In the genomic region with DNA sequence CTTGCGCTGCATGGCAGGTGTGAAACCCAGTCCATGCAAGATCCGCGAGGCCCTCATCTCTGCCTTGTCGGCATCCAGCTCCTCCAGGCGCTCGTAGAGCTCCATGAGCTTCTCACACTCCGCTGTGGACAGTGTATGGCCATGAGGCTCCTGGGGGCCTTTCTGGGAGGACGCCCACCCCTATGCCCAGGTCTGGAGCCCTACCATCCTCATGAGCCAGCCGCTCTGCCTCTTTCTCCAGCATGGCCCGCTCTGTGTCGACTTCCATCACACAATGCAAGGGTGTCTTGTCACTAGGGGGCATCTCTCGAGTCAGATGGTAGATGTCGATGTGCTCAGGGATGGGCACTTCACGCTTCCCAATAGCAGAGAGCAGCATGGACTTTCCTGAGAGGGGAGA, we compare ENCODE assay signal across 20 cellular contexts. TPM values are rescaled to one million over a fixed set of nuclear protein-coding genes. Genes with fewer than 3 reads are reported as not detected.
DNase-seq lines count a peak whose midpoint lies in the region; ATAC-seq, FAIRE-seq and TF ChIP-seq lines count a peak whose summit lies in the region.
"Had no signal": no experiment of that assay in that cellular context is flagged by ENCODE, and none has a peak within 500 bp of the region (broad histone marks: within the 10 kb centered on the region; RNA-seq: fewer than 3 reads in every experiment).

No MANE protein-coding gene starts in this region.

- H3K4me2 ChIP-seq in HepG2 (ENCODE audit: low read depth, low read length) (no peak overlapping the region), mesendoderm (ENCODE audit: low read length) (no peak overlapping the region)
- H3K4me2 ChIP-seq: BLaER1 treated with 17β-estradiol and CSF1 and Interleukin-3, amounts not matched to agents 10 nM and 100 nM had no signal

- H3K4me3 ChIP-seq in HepG2 (replicated peaks in 1 of 3; ENCODE audit: insufficient read depth in 1 of 3, low read depth in 2 of 3, low read length in 3 of 3): no peak overlapping the region
- no peak overlapping the region for H3K4me3 ChIP-seq in right lobe of liver
- no peak overlapping the region for H3K4me3 ChIP-seq in mesendoderm (ENCODE audit: low read length)
- H3K4me3 ChIP-seq: BLaER1 treated with 17β-estradiol and CSF1 and Interleukin-3, amounts not matched to agents 10 nM and 100 nM; HAP-1 had no signal

- H4K5ac ChIP-seq in mesendoderm (ENCODE audit: low read length): no peak overlapping the region

- no peak overlapping the region for H3K23ac ChIP-seq in mesendoderm (ENCODE audit: low read length)

- 98% methylated on average over 9 of the region's 14 CpGs for WGBS in HepG2 (ENCODE audit: low lambda C conversion rate)
- WGBS in right lobe of liver (ENCODE audit: insufficient coverage, low coverage, low lambda C conversion rate, missing lambda C conversion rate): no CpG with 5 or more reads among the region's 14 CpGs
- WGBS in mesendoderm (ENCODE audit: extremely low coverage, insufficient coverage, low lambda C conversion rate): no CpG with 5 or more reads among the region's 14 CpGs

- H3K27ac Mint-ChIP-seq in T-helper 17 cell (peak overlapping the region; percentile 57), T-cell (no peak overlapping the region)
- H3K27ac Mint-ChIP-seq: CD4-positive, CD25-positive, alpha-beta regulatory T cell had no signal

- H3K9me3 Mint-ChIP-seq in T-cell: no peaks in the 10 kb centered on the region
- H3K9me3 Mint-ChIP-seq: CD4-positive, CD25-positive, alpha-beta regulatory T cell had no signal

- BruUV-seq in HepG2 (replicated peaks; lab: Mats Ljungman, UMichigan): no TSS peak

- POLR2A ChIA-PET in HepG2 (lab: Yijun Ruan, JAX): no interaction called here
- POLR2A ChIA-PET in T-cell (lab: Charles Lee): no interaction called here

- no peak overlapping the region for H2BK15ac ChIP-seq in mesendoderm (replicated peaks; ENCODE audit: low read depth)

- H2BK120ac ChIP-seq in mesendoderm (ENCODE audit: low read depth, low read length): no peak overlapping the region

- H4K20me1 ChIP-seq in HepG2 (ENCODE audit: insufficient read depth, low read length): no peaks in the 10 kb centered on the region

- peaks cover 16% of the 10 kb centered on the region for H3K36me3 Mint-ChIP-seq in T-helper 17 cell (ENCODE audit: low read depth)
- H3K36me3 Mint-ChIP-seq in T-cell: peaks cover 53% of the 10 kb centered on the region

- H3K4me1 Mint-ChIP-seq in T-helper 17 cell (peaks cover 27% of the 10 kb centered on the region), T-cell (peaks cover 39 to 45% (median 44%) of the 10 kb centered on the region in 3 donors)

- H2BK5ac ChIP-seq in mesendoderm (ENCODE audit: low read length): no peak overlapping the region

- H3K36me3 ChIP-seq in HepG2 (replicated peaks in 1 of 2; ENCODE audit: control insufficient read depth in 1 of 2, insufficient read depth in 2 of 2, low read length in 2 of 2) (peaks cover 23 to 52% of the 10 kb centered on the region in 2 experiments; a peak in 4 of 5 replicates), right lobe of liver (peaks cover 0 to 56% (median 22%) of the 10 kb centered on the region in 4 donors), mesendoderm (ENCODE audit: control insufficient read depth, insufficient read depth, low read length) (peaks cover 20% of the 10 kb centered on the region)

- CTCF ChIA-PET in HepG2 (lab: Yijun Ruan, JAX; ENCODE audit: low intra/inter-chr PET ratio, low total read pairs) (no interaction called here), T-cell (lab: Charles Lee) (no interaction called here)

- no peak overlapping the region for H3K4ac ChIP-seq in mesendoderm (ENCODE audit: low read depth, low read length)

- DNase-seq in HepG2 (ENCODE audit: low spot score): no peak
- DNase-seq in right lobe of liver: no peak
- DNase-seq in T-helper 17 cell: no peak
- peak; percentile 18 for DNase-seq in mesendoderm
- DNase-seq in iPS-NIHi7 (ENCODE audit: extremely low spot score): no peak
- DNase-seq in T-cell: no peak
- no peak for DNase-seq in NCI-H526 treated with DMSO at 0.1 percent for 48 hours (lab: John Stamatoyannopoulos, UW)
- DNase-seq: 8988T; AML-193; Calu3; CD4-positive, CD25-positive, alpha-beta regulatory T cell; DMS 273 treated with DMSO at 0.1 percent for 48 hours; EL; GOT3 had no signal

- no peak overlapping the region for H3K9ac ChIP-seq in HepG2 (ENCODE audit: insufficient read depth, low read depth, low read length)
- no peak overlapping the region for H3K9ac ChIP-seq in mesendoderm (ENCODE audit: low read length)

- TF ChIP-seq POLR2A in HepG2 (IDR thresholded peaks at IDR 0.05; ENCODE audit: insufficient read depth in 1 of 2, low read depth in 2 of 2, low read length in 2 of 2) (no peak), right lobe of liver (IDR thresholded peaks at IDR 0.05) (no peak)

- no peaks in the 10 kb centered on the region for H3K9me3 ChIP-seq in HepG2 (ENCODE audit: low read length)
- no peaks in the 10 kb centered on the region for H3K9me3 ChIP-seq in right lobe of liver
- H3K9me3 ChIP-seq in T-helper 17 cell (ENCODE audit: control insufficient read depth, low read length, poor library complexity, severe bottlenecking): no peaks in the 10 kb centered on the region
- H3K9me3 ChIP-seq: BLaER1 treated with 17β-estradiol and CSF1 and Interleukin-3, amounts not matched to agents 10 nM and 100 nM; HAP-1 had no signal

- ATAC-seq in HepG2 (no peak), right lobe of liver (no peak), T-helper 17 cell (no peak), T-cell (replicated peaks in 1 of 4) (no peak)

- in situ Hi-C loops in HepG2 (cut with HindIII; ENCODE audit: extremely low pct_ligation_motif_present, low pct_unique_long_range_greater_than_20kb): no loop called here

- H3K27me3 ChIP-seq in HepG2 (ENCODE audit: control insufficient read depth in 1 of 2, insufficient read depth in 2 of 2, low read length in 2 of 2) (no peaks in the 10 kb centered on the region), right lobe of liver (no peaks in the 10 kb centered on the region), mesendoderm (ENCODE audit: insufficient read depth, low read length, poor library complexity) (no peaks in the 10 kb centered on the region)
- H3K27me3 ChIP-seq: BLaER1 treated with 17β-estradiol and CSF1 and Interleukin-3, amounts not matched to agents 10 nM and 100 nM had no signal

- TF ChIP-seq RAD21 in HepG2 (CRISPR knock-in tag; IDR thresholded peaks at IDR 0.05): no peak

- H3K27me3 Mint-ChIP-seq in T-helper 17 cell (no peaks in the 10 kb centered on the region), T-cell (no peaks in the 10 kb centered on the region)

- H3K18ac ChIP-seq in mesendoderm (ENCODE audit: low read length): no peak overlapping the region

- H3K79me1 ChIP-seq in mesendoderm (ENCODE audit: low read length): peaks cover 11% of the 10 kb centered on the region

- no peak for FAIRE-seq in HepG2 (lab: Jason Lieb, UNC)
- FAIRE-seq: G401.6, GM12891, GM19239 had no signal

- no peak for TF ChIP-seq CTCF in HepG2 (CRISPR knock-in tag; IDR thresholded peaks at IDR 0.05)
- TF ChIP-seq CTCF in right lobe of liver (IDR thresholded peaks at IDR 0.05): no peak

- H2AFZ ChIP-seq in HepG2 (ENCODE audit: low read length): no peak overlapping the region

- H3K4me3 Mint-ChIP-seq in T-helper 17 cell: no peak overlapping the region
- H3K4me3 Mint-ChIP-seq in T-cell: no peak overlapping the region

- peaks cover 23% of the 10 kb centered on the region for H3K4me1 ChIP-seq in HepG2 (ENCODE audit: insufficient read depth, low read length)
- H3K4me1 ChIP-seq in right lobe of liver: peaks cover 0 to 14% (median 5%) of the 10 kb centered on the region in 4 donors
- H3K4me1 ChIP-seq in mesendoderm (ENCODE audit: control insufficient read depth, low read depth, low read length): peaks cover 6% of the 10 kb centered on the region

- peaks cover 16% of the 10 kb centered on the region for H3K79me2 ChIP-seq in HepG2 (ENCODE audit: insufficient read depth, low read length)
- H3K79me2 ChIP-seq in mesendoderm (ENCODE audit: control insufficient read depth, insufficient read depth, low read length): peaks cover 15% of the 10 kb centered on the region

- no peak overlapping the region for H3K56ac ChIP-seq in mesendoderm (ENCODE audit: low read length)

- intact Hi-C loops in HepG2 (cut with micrococcal nuclease; ENCODE audit: unreplicated experiment): no loop called here
- intact Hi-C loops in right lobe of liver (cut with DNase I): no loop called here

- no peak overlapping the region for H4K8ac ChIP-seq in mesendoderm (ENCODE audit: low read depth, low read length)

- H2AK5ac ChIP-seq in mesendoderm (ENCODE audit: low read length): no peak overlapping the region

- no peak overlapping the region for H3K27ac ChIP-seq in HepG2 (ENCODE audit: extremely low read length, insufficient read depth, low read length)
- no peak overlapping the region for H3K27ac ChIP-seq in right lobe of liver
- no peak overlapping the region for H3K27ac ChIP-seq in mesendoderm (ENCODE audit: low read depth, low read length)
- H3K27ac ChIP-seq: BLaER1 treated with 17β-estradiol and CSF1 and Interleukin-3, amounts not matched to agents 10 nM and 100 nM had no signal

- TF ChIP-seq EP300 in HepG2 (IDR thresholded peaks at IDR 0.05; ENCODE audit: low read depth in 2 of 2, low read length in 2 of 2): no peak
- no peak for TF ChIP-seq EP300 in HepG2 (CRISPR knock-in tag; IDR thresholded peaks at IDR 0.05; ENCODE audit: borderline replicate concordance)

RNA-seq across cellular contexts. Expression of a gene that starts 3.3 kb away (rescaled TPM):
- total RNA-seq in HepG2 (2016; rRNA removed; fragmentation: Illumina TruSeq; extraction: Trizol) (42.5 and 43.0 TPM in 2 replicates), right lobe of liver (10 to 100 TPM in 4 of 6 experiments, 1 to 10 TPM in 2; 7.3 to 22.3 (median 11.4) TPM), T-helper 17 cell (10 to 100 TPM; 24.2 to 26.7 TPM), T-cell (10 to 100 TPM; 22.9 to 39.7 (median 38.8) TPM)
- total RNA-seq in HepG2 (2016; cell fraction: cytosol; rRNA removed; fragmentation: Illumina TruSeq; extraction: Trizol; ENCODE audit: low read depth): 7.5 and 8.4 TPM in 2 replicates
- total RNA-seq in HepG2 (2016; cell fraction: insoluble cytoplasmic fraction; rRNA removed; fragmentation: Illumina TruSeq; extraction: Trizol): 41.2 and 42.3 TPM in 2 replicates
- total RNA-seq in HepG2 (2016; cell fraction: membrane; rRNA removed; fragmentation: Illumina TruSeq; extraction: Trizol): 21.7 and 24.5 TPM in 2 replicates
- total RNA-seq in HepG2 (2016; cell fraction: nucleus; rRNA removed; fragmentation: Illumina TruSeq; extraction: Trizol): 22.4 and 24.6 TPM in 2 replicates
- 16.3 and 18.5 TPM in 2 replicates for polyA plus RNA-seq in HepG2 (2011; rRNA removed)
- 19.7 and 19.8 TPM in 2 replicates for polyA plus RNA-seq in HepG2 (2011; cell fraction: cytosol; rRNA removed)
- 20.0 and 25.1 TPM in 2 replicates for polyA plus RNA-seq in HepG2 (2011; cell fraction: nucleus; rRNA removed)
- polyA plus RNA-seq in HepG2 (2012): 12.8 and 19.4 TPM in 2 replicates
- 5.7 and 6.2 TPM in 2 replicates for polyA plus RNA-seq in HepG2 (2016; cell fraction: cytosol; fragmentation: Illumina TruSeq; extraction: Trizol; ENCODE audit: low read depth)
- 26.4 and 36.5 TPM in 2 replicates for polyA plus RNA-seq in HepG2 (2016; cell fraction: insoluble cytoplasmic fraction; fragmentation: Illumina TruSeq; extraction: Trizol; ENCODE audit: low read depth)
- polyA plus RNA-seq in HepG2 (2016; cell fraction: membrane; fragmentation: Illumina TruSeq; extraction: Trizol; ENCODE audit: low read depth): 12.8 and 14.1 TPM in 2 replicates
- 33.8 and 36.4 TPM in 2 replicates for polyA plus RNA-seq in HepG2 (2016; cell fraction: nucleus; fragmentation: Illumina TruSeq; extraction: Trizol; ENCODE audit: insufficient read depth, low read depth)
- 23.8 and 78.9 TPM in 2 replicates for polyA minus RNA-seq in HepG2 (2011; rRNA and poly(A)+ RNA removed; ENCODE audit: low replicate concordance)
- 9.2 and 9.3 TPM in 2 replicates for polyA minus RNA-seq in HepG2 (2011; cell fraction: cytosol; rRNA and poly(A)+ RNA removed)
- polyA minus RNA-seq in HepG2 (2011; cell fraction: nucleus; rRNA and poly(A)+ RNA removed): 13.9 and 19.9 TPM in 2 replicates
- 36.4 TPM for polyA plus RNA-seq in mesendoderm (2013, experiment 1 of 2)
- polyA plus RNA-seq in mesendoderm (2013, experiment 2 of 2): 36.2 TPM

RNA-seq across cellular contexts. Expression of a gene that starts 8.6 kb away (rescaled TPM):
- total RNA-seq in HepG2 (2016; rRNA removed; fragmentation: Illumina TruSeq; extraction: Trizol) (10.2 and 21.5 TPM in 2 replicates), right lobe of liver (10 to 100 TPM; 11.9 to 20.7 (median 17.7) TPM), T-helper 17 cell (10 to 100 TPM; 39.4 to 41.6 TPM), T-cell (10 to 100 TPM; 34.2 to 66.1 (median 64.1) TPM)
- total RNA-seq in HepG2 (2016; cell fraction: cytosol; rRNA removed; fragmentation: Illumina TruSeq; extraction: Trizol; ENCODE audit: low read depth): 1.7 and 2.5 TPM in 2 replicates
- 9.4 and 21.0 TPM in 2 replicates for total RNA-seq in HepG2 (2016; cell fraction: insoluble cytoplasmic fraction; rRNA removed; fragmentation: Illumina TruSeq; extraction: Trizol)
- total RNA-seq in HepG2 (2016; cell fraction: membrane; rRNA removed; fragmentation: Illumina TruSeq; extraction: Trizol): 5.8 and 7.3 TPM in 2 replicates
- total RNA-seq in HepG2 (2016; cell fraction: nucleus; rRNA removed; fragmentation: Illumina TruSeq; extraction: Trizol): 26.3 and 31.0 TPM in 2 replicates
- 15.4 and 22.5 TPM in 2 replicates for polyA plus RNA-seq in HepG2 (2011; rRNA removed)
- polyA plus RNA-seq in HepG2 (2011; cell fraction: cytosol; rRNA removed): 13.1 and 17.3 TPM in 2 replicates
- 62.4 and 64.6 TPM in 2 replicates for polyA plus RNA-seq in HepG2 (2011; cell fraction: nucleus; rRNA removed)
- polyA plus RNA-seq in HepG2 (2012): 12.1 and 17.0 TPM in 2 replicates
- polyA plus RNA-seq in HepG2 (2016; cell fraction: cytosol; fragmentation: Illumina TruSeq; extraction: Trizol; ENCODE audit: low read depth): 1.1 and 1.3 TPM in 2 replicates
- 8.7 and 8.9 TPM in 2 replicates for polyA plus RNA-seq in HepG2 (2016; cell fraction: insoluble cytoplasmic fraction; fragmentation: Illumina TruSeq; extraction: Trizol; ENCODE audit: low read depth)
- 3.0 and 4.1 TPM in 2 replicates for polyA plus RNA-seq in HepG2 (2016; cell fraction: membrane; fragmentation: Illumina TruSeq; extraction: Trizol; ENCODE audit: low read depth)
- polyA plus RNA-seq in HepG2 (2016; cell fraction: nucleus; fragmentation: Illumina TruSeq; extraction: Trizol; ENCODE audit: insufficient read depth, low read depth): 33.0 and 37.5 TPM in 2 replicates
- polyA minus RNA-seq in HepG2 (2011; rRNA and poly(A)+ RNA removed; ENCODE audit: low replicate concordance): 28.1 and 43.5 TPM in 2 replicates
- polyA minus RNA-seq in HepG2 (2011; cell fraction: cytosol; rRNA and poly(A)+ RNA removed): 15.1 and 16.0 TPM in 2 replicates
- 30.7 and 33.6 TPM in 2 replicates for polyA minus RNA-seq in HepG2 (2011; cell fraction: nucleus; rRNA and poly(A)+ RNA removed)
- polyA plus RNA-seq in mesendoderm (2013, experiment 1 of 2): 7.4 TPM
- polyA plus RNA-seq in mesendoderm (2013, experiment 2 of 2): 7.9 TPM

RNA-seq across cellular contexts. Expression of a gene that starts 13.4 kb away (rescaled TPM):
- total RNA-seq in HepG2 (2016; rRNA removed; fragmentation: Illumina TruSeq; extraction: Trizol) (not detected in 2 replicates), right lobe of liver (not detected), T-helper 17 cell (1 to 10 TPM; 1.0 to 4.1 TPM), T-cell (1 to 10 TPM; 3.1 to 7.7 (median 5.1) TPM)
- not detected in 2 replicates for total RNA-seq in HepG2 (2016; cell fraction: cytosol; rRNA removed; fragmentation: Illumina TruSeq; extraction: Trizol; ENCODE audit: low read depth)
- not detected in 2 replicates for total RNA-seq in HepG2 (2016; cell fraction: insoluble cytoplasmic fraction; rRNA removed; fragmentation: Illumina TruSeq; extraction: Trizol)
- total RNA-seq in HepG2 (2016; cell fraction: membrane; rRNA removed; fragmentation: Illumina TruSeq; extraction: Trizol): not detected in 2 replicates
- not detected in 2 replicates for total RNA-seq in HepG2 (2016; cell fraction: nucleus; rRNA removed; fragmentation: Illumina TruSeq; extraction: Trizol)
- not detected in 2 replicates for polyA plus RNA-seq in HepG2 (2011; rRNA removed)
- polyA plus RNA-seq in HepG2 (2011; cell fraction: cytosol; rRNA removed): not detected in 2 replicates
- polyA plus RNA-seq in HepG2 (2011; cell fraction: nucleus; rRNA removed): not detected in 2 replicates
- polyA plus RNA-seq in HepG2 (2012): not detected in 2 replicates
- polyA plus RNA-seq in HepG2 (2016; cell fraction: cytosol; fragmentation: Illumina TruSeq; extraction: Trizol; ENCODE audit: low read depth): not detected in 2 replicates
- not detected in 2 replicates for polyA plus RNA-seq in HepG2 (2016; cell fraction: insoluble cytoplasmic fraction; fragmentation: Illumina TruSeq; extraction: Trizol; ENCODE audit: low read depth)
- not detected in 2 replicates for polyA plus RNA-seq in HepG2 (2016; cell fraction: membrane; fragmentation: Illumina TruSeq; extraction: Trizol; ENCODE audit: low read depth)
- not detected in 2 replicates for polyA plus RNA-seq in HepG2 (2016; cell fraction: nucleus; fragmentation: Illumina TruSeq; extraction: Trizol; ENCODE audit: insufficient read depth, low read depth)
- not detected in 2 replicates for polyA minus RNA-seq in HepG2 (2011; rRNA and poly(A)+ RNA removed; ENCODE audit: low replicate concordance)
- not detected in 2 replicates for polyA minus RNA-seq in HepG2 (2011; cell fraction: cytosol; rRNA and poly(A)+ RNA removed)
- 1.4 and 1.7 TPM in 2 replicates for polyA minus RNA-seq in HepG2 (2011; cell fraction: nucleus; rRNA and poly(A)+ RNA removed)
- polyA plus RNA-seq in mesendoderm (2013, experiment 1 of 2): not detected
- polyA plus RNA-seq in mesendoderm (2013, experiment 2 of 2): not detected
- total RNA-seq: Calu3, HT1080 had no signal
- polyA plus RNA-seq: CD4-positive, CD25-positive, alpha-beta regulatory T cell had no signal

RNA-seq across cellular contexts. Expression of a gene that starts 24.8 kb away (rescaled TPM):
- total RNA-seq in HepG2 (2016; rRNA removed; fragmentation: Illumina TruSeq; extraction: Trizol) (0.53 and 0.62 TPM in 2 replicates), right lobe of liver (1 to 10 TPM; 2.4 to 7.3 (median 2.7) TPM), T-helper 17 cell (10 to 100 TPM in 1 of 2 donors, 1 to 10 TPM in 1; 9.8 to 10.7 TPM), T-cell (10 to 100 TPM in 2 of 5 donors, 1 to 10 TPM in 3; 6.3 to 28.5 (median 9.1) TPM)
- total RNA-seq in HepG2 (2016; cell fraction: cytosol; rRNA removed; fragmentation: Illumina TruSeq; extraction: Trizol; ENCODE audit: low read depth): 0.79 and 1.2 TPM in 2 replicates
- total RNA-seq in HepG2 (2016; cell fraction: insoluble cytoplasmic fraction; rRNA removed; fragmentation: Illumina TruSeq; extraction: Trizol): 0.24 and 0.84 TPM in 2 replicates
- 0.86 and 1.2 TPM in 2 replicates for total RNA-seq in HepG2 (2016; cell fraction: membrane; rRNA removed; fragmentation: Illumina TruSeq; extraction: Trizol)
- total RNA-seq in HepG2 (2016; cell fraction: nucleus; rRNA removed; fragmentation: Illumina TruSeq; extraction: Trizol): 0.62 and 1.0 TPM in 2 replicates
- 0.20 and 0.44 TPM in 2 replicates for polyA plus RNA-seq in HepG2 (2011; rRNA removed)
- 0.08 and 0.09 TPM in 2 replicates for polyA plus RNA-seq in HepG2 (2011; cell fraction: cytosol; rRNA removed)
- 1.7 and 2.4 TPM in 2 replicates for polyA plus RNA-seq in HepG2 (2011; cell fraction: nucleus; rRNA removed)
- 3.8 and 4.0 TPM in 2 replicates for polyA plus RNA-seq in HepG2 (2012)
- polyA plus RNA-seq in HepG2 (2016; cell fraction: cytosol; fragmentation: Illumina TruSeq; extraction: Trizol; ENCODE audit: low read depth): 0.55 and 0.76 TPM in 2 replicates
- 0.35 and 0.52 TPM in 2 replicates for polyA plus RNA-seq in HepG2 (2016; cell fraction: insoluble cytoplasmic fraction; fragmentation: Illumina TruSeq; extraction: Trizol; ENCODE audit: low read depth)
- 0.62 and 0.80 TPM in 2 replicates for polyA plus RNA-seq in HepG2 (2016; cell fraction: membrane; fragmentation: Illumina TruSeq; extraction: Trizol; ENCODE audit: low read depth)
- 2.7 and 3.3 TPM in 2 replicates for polyA plus RNA-seq in HepG2 (2016; cell fraction: nucleus; fragmentation: Illumina TruSeq; extraction: Trizol; ENCODE audit: insufficient read depth, low read depth)
- polyA minus RNA-seq in HepG2 (2011; rRNA and poly(A)+ RNA removed; ENCODE audit: low replicate concordance): 0.38 and 3.6 TPM in 2 replicates
- polyA minus RNA-seq in HepG2 (2011; cell fraction: cytosol; rRNA and poly(A)+ RNA removed): 1.1 TPM in 1 of 2 replicates, not detected in the other
- 0.25 and 0.64 TPM in 2 replicates for polyA minus RNA-seq in HepG2 (2011; cell fraction: nucleus; rRNA and poly(A)+ RNA removed)
- 7.4 TPM for polyA plus RNA-seq in mesendoderm (2013, experiment 1 of 2)
- polyA plus RNA-seq in mesendoderm (2013, experiment 2 of 2): 5.9 TPM

RNA-seq across cellular contexts. Expression of a gene that starts 36.7 kb away (rescaled TPM):
- total RNA-seq in HepG2 (2016; rRNA removed; fragmentation: Illumina TruSeq; extraction: Trizol): not detected in 2 replicates
- not detected in 2 replicates for total RNA-seq in HepG2 (2016; cell fraction: cytosol; rRNA removed; fragmentation: Illumina TruSeq; extraction: Trizol; ENCODE audit: low read depth)
- not detected in 2 replicates for total RNA-seq in HepG2 (2016; cell fraction: insoluble cytoplasmic fraction; rRNA removed; fragmentation: Illumina TruSeq; extraction: Trizol)
- total RNA-seq in HepG2 (2016; cell fraction: membrane; rRNA removed; fragmentation: Illumina TruSeq; extraction: Trizol): not detected in 2 replicates
- total RNA-seq in HepG2 (2016; cell fraction: nucleus; rRNA removed; fragmentation: Illumina TruSeq; extraction: Trizol): not detected in 2 replicates
- polyA plus RNA-seq in HepG2 (2011; rRNA removed): not detected in 2 replicates
- polyA plus RNA-seq in HepG2 (2011; cell fraction: cytosol; rRNA removed): not detected in 2 replicates
- polyA plus RNA-seq in HepG2 (2011; cell fraction: nucleus; rRNA removed): not detected in 2 replicates
- not detected in 2 replicates for polyA plus RNA-seq in HepG2 (2012)
- not detected in 2 replicates for polyA plus RNA-seq in HepG2 (2016; cell fraction: cytosol; fragmentation: Illumina TruSeq; extraction: Trizol; ENCODE audit: low read depth)
- not detected in 2 replicates for polyA plus RNA-seq in HepG2 (2016; cell fraction: insoluble cytoplasmic fraction; fragmentation: Illumina TruSeq; extraction: Trizol; ENCODE audit: low read depth)
- polyA plus RNA-seq in HepG2 (2016; cell fraction: membrane; fragmentation: Illumina TruSeq; extraction: Trizol; ENCODE audit: low read depth): not detected in 2 replicates
- not detected in 2 replicates for polyA plus RNA-seq in HepG2 (2016; cell fraction: nucleus; fragmentation: Illumina TruSeq; extraction: Trizol; ENCODE audit: insufficient read depth, low read depth)
- polyA minus RNA-seq in HepG2 (2011; rRNA and poly(A)+ RNA removed; ENCODE audit: low replicate concordance): not detected in 2 replicates
- polyA minus RNA-seq in HepG2 (2011; cell fraction: cytosol; rRNA and poly(A)+ RNA removed): not detected in 2 replicates
- not detected in 2 replicates for polyA minus RNA-seq in HepG2 (2011; cell fraction: nucleus; rRNA and poly(A)+ RNA removed)
- not detected for total RNA-seq in right lobe of liver
- not detected for total RNA-seq in T-helper 17 cell
- polyA plus RNA-seq in mesendoderm (2013, experiment 1 of 2): not detected
- not detected for polyA plus RNA-seq in mesendoderm (2013, experiment 2 of 2)
- total RNA-seq in T-cell: not detected
- total RNA-seq: Calu3; CD4-positive, CD25-positive, alpha-beta regulatory T cell; HT1080 had no signal
- polyA plus RNA-seq: CD4-positive, CD25-positive, alpha-beta regulatory T cell had no signal
